ENCODE assay signal across 9 cellular contexts in genomic region chr17:14359251-14359939, GRCh38. TPM values are rescaled to one million over a fixed set of nuclear protein-coding genes. Genes with fewer than 3 reads are reported as not detected.
DNase-seq lines count a peak whose midpoint lies in the region; ATAC-seq and TF ChIP-seq lines count a peak whose summit lies in the region.
"Had no signal": no experiment of that assay in that cellular context is flagged by ENCODE, and none has a peak within 500 bp of the region (broad histone marks: within the 10 kb centered on the region; RNA-seq: fewer than 3 reads in every experiment).

No MANE protein-coding gene starts in this region.

- no peaks in the 10 kb centered on the region for H3K36me3 ChIP-seq in naive thymus-derived CD4-positive, alpha-beta T cell (ENCODE audit: control insufficient read depth in 2 of 3, insufficient read depth in 3 of 3, low read length in 3 of 3)
- H3K36me3 ChIP-seq: SJSA1 had no signal

- intact Hi-C loops in naive thymus-derived CD4-positive, alpha-beta T cell (cut with micrococcal nuclease): no loop called here

- no peak overlapping the region for H3K27ac Mint-ChIP-seq in T-cell
- no peak overlapping the region for H3K27ac Mint-ChIP-seq in naive thymus-derived CD4-positive, alpha-beta T cell
- H3K27ac Mint-ChIP-seq in endothelial cell (ENCODE audit: unreplicated experiment): no peak overlapping the region

- peaks cover 0 to 13% of the 10 kb centered on the region in 2 donors for H3K4me1 ChIP-seq in naive thymus-derived CD4-positive, alpha-beta T cell (ENCODE audit: control insufficient read depth in 2 of 2, insufficient read depth in 2 of 2, low read length in 2 of 2)

- H3K9me3 Mint-ChIP-seq in T-cell: no peaks in the 10 kb centered on the region
- H3K9me3 Mint-ChIP-seq in naive thymus-derived CD4-positive, alpha-beta T cell: no peaks in the 10 kb centered on the region
- H3K9me3 Mint-ChIP-seq in endothelial cell (ENCODE audit: unreplicated experiment): no peaks in the 10 kb centered on the region

- H3K36me3 Mint-ChIP-seq in T-cell: no peaks in the 10 kb centered on the region
- no peaks in the 10 kb centered on the region for H3K36me3 Mint-ChIP-seq in naive thymus-derived CD4-positive, alpha-beta T cell
- H3K36me3 Mint-ChIP-seq in endothelial cell (ENCODE audit: low read depth, unreplicated experiment): no peaks in the 10 kb centered on the region

- no peaks in the 10 kb centered on the region for H3K27me3 ChIP-seq in naive thymus-derived CD4-positive, alpha-beta T cell (ENCODE audit: control insufficient read depth in 2 of 2, insufficient read depth in 2 of 2, low read length in 2 of 2)
- H3K27me3 ChIP-seq: SJSA1 had no signal

- ATAC-seq in HG02885 (IDR thresholded peaks at IDR 0.05; ENCODE audit: poor library complexity, unreplicated experiment) (peak; percentile 97), T-cell (replicated peaks in 1 of 4) (peak in 3 of 4 experiments; percentile 53 to 80 (median 76))
- ATAC-seq in naive thymus-derived CD4-positive, alpha-beta T cell: peak; percentile 92

- POLR2A ChIA-PET in T-cell (lab: Charles Lee): no interaction called here
- POLR2A ChIA-PET in naive thymus-derived CD4-positive, alpha-beta T cell (lab: Charles Lee): no interaction called here

- H3K9me3 ChIP-seq in naive thymus-derived CD4-positive, alpha-beta T cell (ENCODE audit: control insufficient read depth in 2 of 3, low read length in 3 of 3): no peaks in the 10 kb centered on the region
- H3K9me3 ChIP-seq: SJSA1 had no signal

- no peak for TF ChIP-seq CTCF in endothelial cell (IDR thresholded peaks at IDR 0.05; ENCODE audit: unreplicated experiment)

- H3K4me3 ChIP-seq in naive thymus-derived CD4-positive, alpha-beta T cell (ENCODE audit: low read length): no peak overlapping the region
- H3K4me3 ChIP-seq: SJSA1 had no signal

- H3K4me3 Mint-ChIP-seq in T-cell: no peak overlapping the region
- no peak overlapping the region for H3K4me3 Mint-ChIP-seq in naive thymus-derived CD4-positive, alpha-beta T cell
- no peak overlapping the region for H3K4me3 Mint-ChIP-seq in endothelial cell (ENCODE audit: unreplicated experiment)

- DNase-seq in activated CD4-positive, alpha-beta T cell treated with anti-CD3 and anti-CD28 coated beads for 24 hours (ENCODE audit: low read depth in 2 of 2): peak; percentile 8 to 13
- no peak for DNase-seq in activated CD4-positive, alpha-beta T cell treated with anti-CD3 and anti-CD28 coated beads for 4 hours
- DNase-seq in T-cell: peak in 31 of 34 experiments; percentile 2 to 66 (median 36)
- DNase-seq in naive thymus-derived CD4-positive, alpha-beta T cell: no peak
- no peak for DNase-seq in NCI-H748 (lab: John Stamatoyannopoulos, UW; ENCODE audit: unreplicated experiment)
- no peak for DNase-seq in endothelial cell (ENCODE audit: low spot score)
- no peak for DNase-seq in NCI-H2227 (lab: John Stamatoyannopoulos, UW; ENCODE audit: unreplicated experiment)

- H3K4me1 Mint-ChIP-seq in T-cell: peaks cover 14 to 19% (median 16%) of the 10 kb centered on the region in 3 donors
- H3K4me1 Mint-ChIP-seq in naive thymus-derived CD4-positive, alpha-beta T cell: peaks cover 7 to 24% (median 14%) of the 10 kb centered on the region in 7 donors
- H3K4me1 Mint-ChIP-seq in endothelial cell (ENCODE audit: unreplicated experiment): peaks cover 9% of the 10 kb centered on the region

- H3K27me3 Mint-ChIP-seq in T-cell: no peaks in the 10 kb centered on the region
- no peaks in the 10 kb centered on the region for H3K27me3 Mint-ChIP-seq in naive thymus-derived CD4-positive, alpha-beta T cell
- no peaks in the 10 kb centered on the region for H3K27me3 Mint-ChIP-seq in endothelial cell (ENCODE audit: unreplicated experiment)

- CTCF ChIA-PET in T-cell (lab: Charles Lee): interaction anchor here (0.6 to 0.8 kb wide), 3 partner anchors 12 to 193 kb away, joined by 3 to 5 read pairs (median 3); no protein-coding TSS in a partner anchor
- CTCF ChIA-PET in naive thymus-derived CD4-positive, alpha-beta T cell (lab: Charles Lee): no interaction called here

- H3K27ac ChIP-seq in naive thymus-derived CD4-positive, alpha-beta T cell (ENCODE audit: low read depth, low read length): no peak overlapping the region
- H3K27ac ChIP-seq: SJSA1 had no signal

RNA-seq across cellular contexts. Expression of gene HS3ST3B1, which starts 58.5 kb away (rescaled TPM):
- total RNA-seq in T-cell: 10 to 100 TPM; 12.9 to 35.1 (median 25.1) TPM
- total RNA-seq in naive thymus-derived CD4-positive, alpha-beta T cell: 10 to 100 TPM; 11.7 to 40.7 (median 30.8) TPM
- 10 to 100 TPM in 1 of 2 donors, 1 to 10 TPM in 1; 7.9 to 12.2 TPM for polyA plus RNA-seq in naive thymus-derived CD4-positive, alpha-beta T cell
- 8.5 TPM for total RNA-seq in endothelial cell (ENCODE audit: unreplicated experiment)

Comparison
In these comparisons a context has a peak if more than half of its experiments do, and no peak if none do; other contexts are left out.
1. DNase-seq: peak in activated CD4-positive, alpha-beta T cell treated with anti-CD3 and anti-CD28 coated beads for 24 hours (2 of 2) and T-cell (31 of 34); none in activated CD4-positive, alpha-beta T cell treated with anti-CD3 and anti-CD28 coated beads for 4 hours (0 of 2), naive thymus-derived CD4-positive, alpha-beta T cell (0 of 9), NCI-H748 (single experiment), endothelial cell (single experiment) and NCI-H2227 (single experiment).
2. Peak in every context shown above with its lines, with median percentiles within 50 percentile points of each other: ATAC-seq.